Comparison of ENCODE assay signal across 8 cellular contexts in genomic region chr1:228989992-228990827, GRCh38.
DNase-seq lines count a peak whose midpoint lies in the region; TF ChIP-seq lines count a peak whose summit lies in the region.
"Had no signal": no experiment of that assay in that cellular context is flagged by ENCODE, and none has a peak within 500 bp of the region (broad histone marks: within the 10 kb centered on the region; RNA-seq: fewer than 3 reads in every experiment).

No MANE protein-coding gene starts in this region.

- H3K4me1 ChIP-seq in adrenal gland (replicated peaks in 1 of 2): peaks cover 0 to 18% of the 10 kb centered on the region in 2 donors
- peaks cover 8 to 29% (median 18%) of the 10 kb centered on the region in 4 donors for H3K4me1 ChIP-seq in liver (ENCODE audit: control insufficient read depth in 4 of 4, insufficient read depth in 4 of 4, low read length in 3 of 4)
- peaks cover 0 to 16% (median 16%) of the 10 kb centered on the region in 4 donors for H3K4me1 ChIP-seq in tibial artery
- H3K4me1 ChIP-seq in HAP-1: peaks cover 29% of the 10 kb centered on the region

- H3K4me3 ChIP-seq in adrenal gland (no peak overlapping the region), liver (ENCODE audit: low read depth in 1 of 3, low read length in 3 of 3) (no peak overlapping the region), tibial artery (no peak overlapping the region), HAP-1 (no peak overlapping the region)

- H3K27ac Mint-ChIP-seq in endothelial cell (ENCODE audit: unreplicated experiment): no peak overlapping the region
- H3K27ac Mint-ChIP-seq: activated naive CD8-positive, alpha-beta T cell had no signal

- H3K4me3 Mint-ChIP-seq in endothelial cell (ENCODE audit: unreplicated experiment): no peak overlapping the region
- H3K4me3 Mint-ChIP-seq: activated naive CD8-positive, alpha-beta T cell had no signal

- H3K9ac ChIP-seq in liver (ENCODE audit: low read depth in 1 of 2, low read length in 2 of 2): no peak overlapping the region

- DNase-seq in NCI-H1105 treated with DMSO at 0.1 percent for 48 hours (lab: John Stamatoyannopoulos, UW): peak; percentile 77
- DNase-seq in adrenal gland: peak; percentile 50 to 86 (median 73)
- peak; percentile 81 to 82 for DNase-seq in tibial artery
- no peak for DNase-seq in endothelial cell (ENCODE audit: low spot score)
- no peak for DNase-seq in HAP-1 (ENCODE audit: low spot score in 2 of 2)
- no peak for DNase-seq in stimulated activated CD4-positive, alpha-beta T cell treated with anti-CD3 and anti-CD28 coated beads, Interleukin-2, amount 100 ng/mL, for 24 hours

- no peaks in the 10 kb centered on the region for H3K4me1 Mint-ChIP-seq in endothelial cell (ENCODE audit: unreplicated experiment)

- WGBS in adrenal gland, 4 donors: 49 to 63% (median 54%) methylated on average over 10 to 12 of the region's 12 CpGs
- 55% methylated on average over 12 of the region's 12 CpGs for WGBS in liver

- no peaks in the 10 kb centered on the region for H3K36me3 Mint-ChIP-seq in endothelial cell (ENCODE audit: low read depth, unreplicated experiment)
- H3K36me3 Mint-ChIP-seq: activated naive CD8-positive, alpha-beta T cell had no signal

- H3K27ac ChIP-seq in adrenal gland (peak overlapping the region; percentile 49 to 93 (median 59)), liver (ENCODE audit: low read depth in 1 of 2, low read length in 2 of 2) (peak overlapping the region; percentile 39 to 76), tibial artery (no peak overlapping the region)

- H3K36me3 ChIP-seq in adrenal gland (replicated peaks in 1 of 2) (no peaks in the 10 kb centered on the region), liver (ENCODE audit: control insufficient read depth in 4 of 4, insufficient read depth in 3 of 4, low read depth in 1 of 4, low read length in 3 of 4) (no peaks in the 10 kb centered on the region), tibial artery (no peaks in the 10 kb centered on the region), HAP-1 (replicated peaks) (no peaks in the 10 kb centered on the region)

- H3K27me3 ChIP-seq in adrenal gland (no peaks in the 10 kb centered on the region), liver (ENCODE audit: control insufficient read depth in 4 of 4, insufficient read depth in 4 of 4, low read length in 3 of 4) (no peaks in the 10 kb centered on the region), tibial artery (no peaks in the 10 kb centered on the region), HAP-1 (ENCODE audit: low read depth) (no peaks in the 10 kb centered on the region)

- in situ Hi-C loops in HAP-1 (cut with MboI; ENCODE audit: low sequenced_read_pairs): no loop called here

- H3K9me3 ChIP-seq in adrenal gland (replicated peaks in 1 of 3) (no peaks in the 10 kb centered on the region), liver (ENCODE audit: control insufficient read depth in 4 of 4, low read length in 3 of 4) (no peaks in the 10 kb centered on the region), tibial artery (no peaks in the 10 kb centered on the region), HAP-1 (peaks cover 5% of the 10 kb centered on the region)

- peaks cover 8% of the 10 kb centered on the region for H3K27me3 Mint-ChIP-seq in endothelial cell (ENCODE audit: unreplicated experiment)
- H3K27me3 Mint-ChIP-seq: activated naive CD8-positive, alpha-beta T cell had no signal

- peak in 1 of 2 donors; percentile 46 for TF ChIP-seq RAD21 in liver (IDR thresholded peaks at IDR 0.05)

- intact Hi-C loops in adrenal gland (cut with DNase I) (no loop called here), tibial artery (cut with DNase I; ENCODE audit: low total_unique reads) (no loop called here)

- H3K9me3 Mint-ChIP-seq in endothelial cell (ENCODE audit: unreplicated experiment): no peaks in the 10 kb centered on the region

- TF ChIP-seq POLR2A in adrenal gland (IDR thresholded peaks at IDR 0.05): no peak

- TF ChIP-seq CTCF in adrenal gland (IDR thresholded peaks at IDR 0.05) (no peak), liver (IDR thresholded peaks at IDR 0.05; ENCODE audit: low read depth, low read length, missing input control) (no peak), tibial artery (IDR thresholded peaks at IDR 0.05) (no peak), endothelial cell (IDR thresholded peaks at IDR 0.05; ENCODE audit: unreplicated experiment) (no peak)

TF ChIP-seq in liver, 16 proteins besides CTCF, POLR2A, EP300 and RAD21:
- peak; percentile 77 for TF ChIP-seq MAX (IDR thresholded peaks at IDR 0.05)
- peak; percentile 43 for TF ChIP-seq SP1 (IDR thresholded peaks at IDR 0.05)
- TF ChIP-seq YY1 (IDR thresholded peaks at IDR 0.05): peak; percentile 35
- peak in 1 of 2 donors; percentile 34 for TF ChIP-seq HNF4A (conservative IDR thresholded peaks at IDR 0.05)
- TF ChIP-seq JUND (IDR thresholded peaks at IDR 0.05): no peak
- TF ChIP-seq RXRA (IDR thresholded peaks at IDR 0.05): peak; percentile 11 to 62
- no peak for TF ChIP-seq TAF1 (conservative IDR thresholded peaks at IDR 0.05)
- TF ChIP-seq NR2F2 (IDR thresholded peaks at IDR 0.05): peak; percentile 88
- no peak for TF ChIP-seq ZBTB33 (IDR thresholded peaks at IDR 0.05)

Comparison
In these comparisons a context has a peak if more than half of its experiments do, and no peak if none do; other contexts are left out.
1. DNase-seq: peak in NCI-H1105 treated with DMSO at 0.1 percent for 48 hours (single experiment), adrenal gland (7 of 7) and tibial artery (2 of 2); none in endothelial cell (single experiment), HAP-1 (0 of 2) and stimulated activated CD4-positive, alpha-beta T cell treated with anti-CD3 and anti-CD28 coated beads, Interleukin-2, amount 100 ng/mL, for 24 hours (0 of 2).
2. H3K27ac ChIP-seq: peak in adrenal gland (5 of 5) and liver (2 of 2); none in tibial artery (0 of 2).